In the genomic region with DNA sequence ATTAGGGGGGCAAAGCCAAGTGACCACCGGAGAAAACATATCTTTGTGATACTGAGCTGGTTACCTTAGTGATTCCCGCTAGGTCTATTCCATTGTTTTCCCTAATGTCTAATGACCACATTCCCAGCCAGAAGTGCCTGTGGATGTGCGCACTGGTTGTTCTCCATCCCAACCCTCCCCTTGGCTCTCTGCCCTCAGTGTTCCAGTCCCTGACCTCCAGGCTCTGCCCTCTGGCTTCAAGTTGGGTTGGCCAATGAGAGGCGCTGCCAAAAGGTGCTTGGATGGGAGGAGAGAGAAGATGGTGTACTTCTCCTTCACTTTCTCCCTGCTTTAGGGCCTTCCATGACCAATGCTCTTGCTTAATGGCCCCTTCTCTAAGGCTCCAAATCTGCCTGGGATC, we compare ENCODE assay signal across 20 cellular contexts.
"Had no signal": no experiment of that assay in that cellular context is flagged by ENCODE, and none has a peak within 500 bp of the region (broad histone marks: within the 10 kb centered on the region; RNA-seq: fewer than 3 reads in every experiment).

No MANE protein-coding gene starts in this region.

- H3K36me3 Mint-ChIP-seq: activated naive CD4-positive, alpha-beta T cell treated with anti-CD3 and anti-CD28 coated beads, Interleukin-2, amount 10 ng/mL, durations not matched to agents 7 days and 5 days; brain; memory B cell; neural progenitor cell had no signal

- FAIRE-seq: colon, kidney had no signal

- DNase-seq: activated CD4-positive, alpha-beta T cell treated with anti-CD3 and anti-CD28 coated beads, Interleukin-2, amount 10 ng/mL, durations not matched to agents 24 days and 14 days; activated CD8-positive, alpha-beta T cell treated with anti-CD3 and anti-CD28 coated beads for 36 hours; activated naive CD4-positive, alpha-beta T cell treated with anti-CD3 and anti-CD28 coated beads, Interleukin-2, amount 10 ng/mL, durations not matched to agents 7 days and 5 days; activated naive CD8-positive, alpha-beta T cell treated with anti-CD3 and anti-CD28 coated beads, Interleukin-2, amount 50 U/mL, for 24 hours; activated T-cell treated with anti-CD3 and anti-CD28 coated beads, Interleukin-2, amount 50 U/mL, for 1 hour; anterior cingulate cortex; central memory CD4-positive, alpha-beta T cell; foreskin keratinocyte; glutamatergic neuron; kidney; stimulated activated naive CD8-positive, alpha-beta T cell treated with anti-CD3 and anti-CD28 coated beads, Interleukin-15, Interleukin-2, amounts not matched to agents 100 U/mL and 50 U/mL, for 24 hours; substantia nigra; T-helper 1 cell; T-helper 9 cell; transverse colon had no signal

- H3K27me3 Mint-ChIP-seq: memory B cell had no signal

- H3K9me3 Mint-ChIP-seq: activated CD4-positive, alpha-beta T cell treated with anti-CD3 and anti-CD28 coated beads, Interleukin-2, amount 10 ng/mL, durations not matched to agents 24 days and 14 days; activated CD8-positive, alpha-beta T cell treated with anti-CD3 and anti-CD28 coated beads for 36 hours; activated naive CD4-positive, alpha-beta T cell treated with anti-CD3 and anti-CD28 coated beads, Interleukin-2, amount 10 ng/mL, durations not matched to agents 7 days and 5 days; activated naive CD8-positive, alpha-beta T cell treated with anti-CD3 and anti-CD28 coated beads, Interleukin-2, amount 50 U/mL, for 24 hours; activated T-helper 2 cell treated with anti-CD3 and anti-CD28 coated beads, Interferon-gamma antibody, Interleukin-2, Interleukin-4, amounts not matched to agents 10 μg/mL and 5 μg/mL and 100 μg/mL, durations not matched to agents 14 hours and 24 hours and 36 hours; brain; memory B cell; neural progenitor cell had no signal

- ATAC-seq: foreskin keratinocyte had no signal

- H3K4me3 Mint-ChIP-seq: activated CD4-positive, alpha-beta T cell treated with anti-CD3 and anti-CD28 coated beads, Interleukin-2, amount 10 ng/mL, durations not matched to agents 24 days and 14 days; activated CD8-positive, alpha-beta T cell treated with anti-CD3 and anti-CD28 coated beads for 36 hours; activated naive CD4-positive, alpha-beta T cell treated with anti-CD3 and anti-CD28 coated beads, Interleukin-2, amount 10 ng/mL, durations not matched to agents 7 days and 5 days; activated naive CD8-positive, alpha-beta T cell treated with anti-CD3 and anti-CD28 coated beads, Interleukin-2, amount 50 U/mL, for 24 hours; brain; memory B cell; neural progenitor cell had no signal

- H3K27ac Mint-ChIP-seq: activated CD4-positive, alpha-beta T cell treated with anti-CD3 and anti-CD28 coated beads, Interleukin-2, amount 10 ng/mL, durations not matched to agents 24 days and 14 days; activated CD8-positive, alpha-beta T cell treated with anti-CD3 and anti-CD28 coated beads for 36 hours; activated naive CD4-positive, alpha-beta T cell treated with anti-CD3 and anti-CD28 coated beads, Interleukin-2, amount 10 ng/mL, durations not matched to agents 7 days and 5 days; activated T-helper 2 cell treated with anti-CD3 and anti-CD28 coated beads, Interferon-gamma antibody, Interleukin-2, Interleukin-4, amounts not matched to agents 10 μg/mL and 5 μg/mL and 100 μg/mL, durations not matched to agents 14 hours and 24 hours and 36 hours; memory B cell; neural progenitor cell had no signal
